In genomic region chr3:151379083-151379734, GRCh38 we compare ENCODE assay signal across 8 cellular contexts. TPM values are rescaled to one million over a fixed set of nuclear protein-coding genes. Genes with fewer than 3 reads are reported as not detected.
DNase-seq lines count a peak whose midpoint lies in the region; ATAC-seq and TF ChIP-seq lines count a peak whose summit lies in the region.

No MANE protein-coding gene starts in this region.

- ATAC-seq in GM21515 (IDR thresholded peaks at IDR 0.05; ENCODE audit: unreplicated experiment): peak; percentile 35
- ATAC-seq in HG02970 (IDR thresholded peaks at IDR 0.05; ENCODE audit: low FRiP score, unreplicated experiment): no peak

- H3K4me1 Mint-ChIP-seq in endothelial cell (ENCODE audit: unreplicated experiment): peaks cover 22% of the 10 kb centered on the region

- intact Hi-C loops in ovary (cut with DNase I): no loop called here

- TF ChIP-seq EP300 in ovary (IDR thresholded peaks at IDR 0.05): no peak

- H3K36me3 Mint-ChIP-seq in endothelial cell (ENCODE audit: low read depth, unreplicated experiment): no peaks in the 10 kb centered on the region

- WGBS in ovary, 3 donors: 73 to 77% (median 75%) methylated on average over 4 of the region's 4 CpGs

- peak; percentile 44 for TF ChIP-seq CTCF in endothelial cell (IDR thresholded peaks at IDR 0.05; ENCODE audit: unreplicated experiment)
- peak in 1 of 3 donors; percentile 49 for TF ChIP-seq CTCF in ovary (IDR thresholded peaks at IDR 0.05)

- no peaks in the 10 kb centered on the region for H3K9me3 ChIP-seq in ovary

- peak; percentile 62 for DNase-seq in DMS 273 (lab: John Stamatoyannopoulos, UW; ENCODE audit: unreplicated experiment)
- DNase-seq in NCI-H69 (lab: John Stamatoyannopoulos, UW): peak; percentile 12
- peak; percentile 62 for DNase-seq in endothelial cell (ENCODE audit: low spot score)
- peak; percentile 25 to 64 (median 49) for DNase-seq in ovary
- DNase-seq in G401 (ENCODE audit: low spot score): no peak
- no peak for DNase-seq in activated CD8-positive, alpha-beta memory T cell treated with anti-CD3 and anti-CD28 coated beads, Interleukin-2, amount 50 U/mL, for 4 hours

- TF ChIP-seq POLR2A in ovary (IDR thresholded peaks at IDR 0.05): no peak

- in situ Hi-C loops in G401 (cut with HindIII; ENCODE audit: low sequenced_read_pairs): no loop called here

- H3K27ac ChIP-seq in ovary: no peak overlapping the region

- H3K4me3 Mint-ChIP-seq in endothelial cell (ENCODE audit: unreplicated experiment): no peak overlapping the region

- H3K27ac Mint-ChIP-seq in endothelial cell (ENCODE audit: unreplicated experiment): no peak overlapping the region

- no peak overlapping the region for H3K4me3 ChIP-seq in ovary

- H3K9me3 Mint-ChIP-seq in endothelial cell (ENCODE audit: unreplicated experiment): no peaks in the 10 kb centered on the region

- no peaks in the 10 kb centered on the region for H3K36me3 ChIP-seq in ovary

- no peaks in the 10 kb centered on the region for H3K27me3 ChIP-seq in ovary

- no peaks in the 10 kb centered on the region for H3K27me3 Mint-ChIP-seq in endothelial cell (ENCODE audit: unreplicated experiment)

- no peaks in the 10 kb centered on the region for H3K4me1 ChIP-seq in ovary (ENCODE audit: insufficient read depth)

RNA-seq across cellular contexts. Expression of gene P2RY12, which starts 5.3 kb away (rescaled TPM):
- not detected for total RNA-seq in endothelial cell (ENCODE audit: unreplicated experiment)
- 1 to 10 TPM in 3 of 7 donors, under 1 TPM in 4; 0.22 to 1.7 (median 0.69) TPM for total RNA-seq in ovary
- polyA plus RNA-seq in ovary: 1 to 10 TPM in 1 of 2 donors, under 1 TPM in 1; 0.19 to 1.3 TPM
- total RNA-seq in G401 (2014; rRNA removed; shearing (Covaris generic)): not detected in 2 replicates

RNA-seq across cellular contexts. Expression of gene P2RY13, which starts 49.9 kb away (rescaled TPM):
- total RNA-seq in endothelial cell (ENCODE audit: unreplicated experiment) (not detected), ovary (1 to 10 TPM in 1 of 7 donors, under 1 TPM in 6; 0.27 to 1.6 (median 0.56) TPM)
- 1 to 10 TPM in 1 of 2 donors, under 1 TPM in 1; 0.31 to 5.8 TPM for polyA plus RNA-seq in ovary
- total RNA-seq in G401 (2014; rRNA removed; shearing (Covaris generic)): not detected in 2 replicates

Comparison
In these comparisons a context has a peak if more than half of its experiments do, and no peak if none do; other contexts are left out.
1. DNase-seq: peak in DMS 273 (single experiment), NCI-H69 (single experiment), endothelial cell (single experiment) and ovary (5 of 5); none in G401 (single experiment) and activated CD8-positive, alpha-beta memory T cell treated with anti-CD3 and anti-CD28 coated beads, Interleukin-2, amount 50 U/mL, for 4 hours (single experiment).